ENCODE assay signal across 1 cellular context in the genomic region with DNA sequence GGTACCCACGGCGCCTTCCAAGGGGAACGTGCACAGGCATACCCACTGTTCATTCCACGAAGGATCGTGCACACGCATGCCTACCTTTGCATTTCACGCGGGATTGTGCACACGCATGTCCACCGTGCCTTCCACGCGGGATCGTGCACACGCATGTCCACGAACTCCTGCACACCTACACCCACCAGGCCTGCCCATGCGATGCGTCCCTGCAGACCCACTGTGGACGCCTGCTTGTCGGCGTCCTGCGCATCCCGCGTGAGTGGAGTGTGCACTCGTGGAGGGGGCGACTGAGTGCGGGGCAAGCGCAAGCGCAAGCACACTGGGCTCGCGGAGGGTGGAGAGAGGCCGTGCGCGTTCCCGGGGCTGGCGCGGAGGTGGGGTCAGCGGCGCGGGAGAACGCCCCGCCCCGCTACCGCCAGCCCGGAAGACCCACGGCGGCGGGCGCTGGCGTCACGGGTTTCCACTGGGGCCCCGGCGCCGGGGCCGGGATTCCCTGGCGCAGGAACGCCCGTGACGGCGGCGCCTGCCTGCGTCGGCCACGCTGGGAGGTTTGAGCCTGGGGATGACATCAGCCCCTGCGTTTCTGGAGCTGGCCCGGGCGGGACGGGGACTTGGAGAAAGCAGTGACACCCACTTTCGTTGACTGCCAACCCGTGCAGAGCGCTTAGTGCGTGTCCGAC.
A peak's percentile ranks its signal among the peaks of the same experiment; 100 is the strongest.
TF ChIP-seq lines count a peak whose summit lies in the region.

No MANE protein-coding gene starts in this region.

TF ChIP-seq in H1, 55 proteins besides CTCF, POLR2A, EP300 and RAD21:
- TF ChIP-seq BACH1 (IDR thresholded peaks at IDR 0.05; ENCODE audit: low read length): peak; percentile 88
- TF ChIP-seq SUZ12 (IDR thresholded peaks at IDR 0.05; ENCODE audit: low read length): peak; percentile 64; the same call in 1 of the 2 replicates
- TF ChIP-seq SP1 (IDR thresholded peaks at IDR 0.05; ENCODE audit: low read depth, low read length): no peak
- TF ChIP-seq KDM4A (IDR thresholded peaks at IDR 0.05; ENCODE audit: low read depth, low read length, severe bottlenecking): peak; percentile 73
- no peak for TF ChIP-seq SAP30 (IDR thresholded peaks at IDR 0.05; ENCODE audit: insufficient read depth, insufficient replicate concordance, low read length)
- no peak for TF ChIP-seq RNF2 (IDR thresholded peaks at IDR 0.05; ENCODE audit: borderline replicate concordance, low read depth, low read length, missing control alignments, poor library complexity, severe bottlenecking)
- TF ChIP-seq HDAC2 (IDR thresholded peaks at IDR 0.05; ENCODE audit: borderline replicate concordance in 1 of 2, low read depth in 2 of 2, low read length in 2 of 2): peak in 1 of 2 experiments; percentile 52; a peak in 1 of 4 replicates
TF ChIP-seq in H1: peak in this region for 4.
